Comparison of ENCODE assay signal across 2 cellular contexts in the genomic region with DNA sequence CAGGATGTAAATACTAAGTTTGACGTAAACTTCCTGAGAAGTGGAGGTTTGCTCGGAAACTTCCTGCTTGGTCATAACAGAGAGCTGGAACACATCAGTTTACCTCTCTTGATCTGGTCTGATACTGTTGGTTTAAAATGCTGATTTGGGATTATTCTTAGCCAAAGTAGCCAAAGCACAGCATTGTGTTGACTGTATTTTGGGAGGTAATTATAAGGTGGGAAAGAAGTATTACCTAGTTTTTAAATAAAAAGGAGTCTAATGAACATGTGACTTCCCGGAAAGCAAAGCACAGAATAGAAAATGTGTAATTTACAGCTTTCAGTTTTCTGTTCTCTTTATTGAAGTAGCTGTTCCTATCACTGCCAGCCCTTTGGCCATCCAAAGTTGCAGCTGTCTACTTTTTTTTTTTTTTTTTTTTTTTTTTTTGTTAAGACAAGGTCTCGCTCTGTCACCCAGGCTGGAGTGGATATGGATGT.
TF ChIP-seq lines count a peak whose summit lies in the region.

No MANE protein-coding gene starts in this region.

TF ChIP-seq in SK-N-SH, 30 proteins besides CTCF, POLR2A, EP300 and RAD21 (continued from another document):
- TF ChIP-seq, protein P1, sequence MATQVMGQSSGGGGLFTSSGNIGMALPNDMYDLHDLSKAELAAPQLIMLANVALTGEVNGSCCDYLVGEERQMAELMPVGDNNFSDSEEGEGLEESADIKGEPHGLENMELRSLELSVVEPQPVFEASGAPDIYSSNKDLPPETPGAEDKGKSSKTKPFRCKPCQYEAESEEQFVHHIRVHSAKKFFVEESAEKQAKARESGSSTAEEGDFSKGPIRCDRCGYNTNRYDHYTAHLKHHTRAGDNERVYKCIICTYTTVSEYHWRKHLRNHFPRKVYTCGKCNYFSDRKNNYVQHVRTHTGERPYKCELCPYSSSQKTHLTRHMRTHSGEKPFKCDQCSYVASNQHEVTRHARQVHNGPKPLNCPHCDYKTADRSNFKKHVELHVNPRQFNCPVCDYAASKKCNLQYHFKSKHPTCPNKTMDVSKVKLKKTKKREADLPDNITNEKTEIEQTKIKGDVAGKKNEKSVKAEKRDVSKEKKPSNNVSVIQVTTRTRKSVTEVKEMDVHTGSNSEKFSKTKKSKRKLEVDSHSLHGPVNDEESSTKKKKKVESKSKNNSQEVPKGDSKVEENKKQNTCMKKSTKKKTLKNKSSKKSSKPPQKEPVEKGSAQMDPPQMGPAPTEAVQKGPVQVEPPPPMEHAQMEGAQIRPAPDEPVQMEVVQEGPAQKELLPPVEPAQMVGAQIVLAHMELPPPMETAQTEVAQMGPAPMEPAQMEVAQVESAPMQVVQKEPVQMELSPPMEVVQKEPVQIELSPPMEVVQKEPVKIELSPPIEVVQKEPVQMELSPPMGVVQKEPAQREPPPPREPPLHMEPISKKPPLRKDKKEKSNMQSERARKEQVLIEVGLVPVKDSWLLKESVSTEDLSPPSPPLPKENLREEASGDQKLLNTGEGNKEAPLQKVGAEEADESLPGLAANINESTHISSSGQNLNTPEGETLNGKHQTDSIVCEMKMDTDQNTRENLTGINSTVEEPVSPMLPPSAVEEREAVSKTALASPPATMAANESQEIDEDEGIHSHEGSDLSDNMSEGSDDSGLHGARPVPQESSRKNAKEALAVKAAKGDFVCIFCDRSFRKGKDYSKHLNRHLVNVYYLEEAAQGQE (IDR thresholded peaks at IDR 0.05; ENCODE audit: low read depth, low read length): no peak
- TF ChIP-seq CHD2 (IDR thresholded peaks at IDR 0.05; ENCODE audit: low read length, partially characterized antibody) (no peak), RFX5 (IDR thresholded peaks at IDR 0.05; ENCODE audit: low read length) (no peak), FOSL2 (IDR thresholded peaks at IDR 0.05; ENCODE audit: borderline replicate concordance, low read depth) (no peak)
- TF ChIP-seq, protein P2, sequence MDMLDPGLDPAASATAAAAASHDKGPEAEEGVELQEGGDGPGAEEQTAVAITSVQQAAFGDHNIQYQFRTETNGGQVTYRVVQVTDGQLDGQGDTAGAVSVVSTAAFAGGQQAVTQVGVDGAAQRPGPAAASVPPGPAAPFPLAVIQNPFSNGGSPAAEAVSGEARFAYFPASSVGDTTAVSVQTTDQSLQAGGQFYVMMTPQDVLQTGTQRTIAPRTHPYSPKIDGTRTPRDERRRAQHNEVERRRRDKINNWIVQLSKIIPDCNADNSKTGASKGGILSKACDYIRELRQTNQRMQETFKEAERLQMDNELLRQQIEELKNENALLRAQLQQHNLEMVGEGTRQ (IDR thresholded peaks at IDR 0.05; ENCODE audit: borderline replicate concordance, low read depth, low read length): no peak

TF ChIP-seq in SK-N-SH treated with all-trans-retinoic acid at 6 μM for 48 hours, 23 proteins besides CTCF, POLR2A, EP300 and RAD21 (continued from another document):
- TF ChIP-seq, protein P3, sequence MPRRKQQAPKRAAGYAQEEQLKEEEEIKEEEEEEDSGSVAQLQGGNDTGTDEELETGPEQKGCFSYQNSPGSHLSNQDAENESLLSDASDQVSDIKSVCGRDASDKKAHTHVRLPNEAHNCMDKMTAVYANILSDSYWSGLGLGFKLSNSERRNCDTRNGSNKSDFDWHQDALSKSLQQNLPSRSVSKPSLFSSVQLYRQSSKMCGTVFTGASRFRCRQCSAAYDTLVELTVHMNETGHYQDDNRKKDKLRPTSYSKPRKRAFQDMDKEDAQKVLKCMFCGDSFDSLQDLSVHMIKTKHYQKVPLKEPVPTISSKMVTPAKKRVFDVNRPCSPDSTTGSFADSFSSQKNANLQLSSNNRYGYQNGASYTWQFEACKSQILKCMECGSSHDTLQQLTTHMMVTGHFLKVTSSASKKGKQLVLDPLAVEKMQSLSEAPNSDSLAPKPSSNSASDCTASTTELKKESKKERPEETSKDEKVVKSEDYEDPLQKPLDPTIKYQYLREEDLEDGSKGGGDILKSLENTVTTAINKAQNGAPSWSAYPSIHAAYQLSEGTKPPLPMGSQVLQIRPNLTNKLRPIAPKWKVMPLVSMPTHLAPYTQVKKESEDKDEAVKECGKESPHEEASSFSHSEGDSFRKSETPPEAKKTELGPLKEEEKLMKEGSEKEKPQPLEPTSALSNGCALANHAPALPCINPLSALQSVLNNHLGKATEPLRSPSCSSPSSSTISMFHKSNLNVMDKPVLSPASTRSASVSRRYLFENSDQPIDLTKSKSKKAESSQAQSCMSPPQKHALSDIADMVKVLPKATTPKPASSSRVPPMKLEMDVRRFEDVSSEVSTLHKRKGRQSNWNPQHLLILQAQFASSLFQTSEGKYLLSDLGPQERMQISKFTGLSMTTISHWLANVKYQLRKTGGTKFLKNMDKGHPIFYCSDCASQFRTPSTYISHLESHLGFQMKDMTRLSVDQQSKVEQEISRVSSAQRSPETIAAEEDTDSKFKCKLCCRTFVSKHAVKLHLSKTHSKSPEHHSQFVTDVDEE (CRISPR knock-in tag; IDR thresholded peaks at IDR 0.05): no peak
- TF ChIP-seq ZNF565 (CRISPR knock-in tag; conservative IDR thresholded peaks at IDR 0.05; ENCODE audit: low read depth): no peak
